In genomic region chr1:67211589-67212563, GRCh38 we compare ENCODE assay signal across 1 cellular context.
TF ChIP-seq lines count a peak whose summit lies in the region.

No MANE protein-coding gene starts in this region.

TF ChIP-seq in GM12878, 131 proteins besides CTCF, POLR2A, EP300 and RAD21 (continued from another document):
- TF ChIP-seq, protein P1, sequence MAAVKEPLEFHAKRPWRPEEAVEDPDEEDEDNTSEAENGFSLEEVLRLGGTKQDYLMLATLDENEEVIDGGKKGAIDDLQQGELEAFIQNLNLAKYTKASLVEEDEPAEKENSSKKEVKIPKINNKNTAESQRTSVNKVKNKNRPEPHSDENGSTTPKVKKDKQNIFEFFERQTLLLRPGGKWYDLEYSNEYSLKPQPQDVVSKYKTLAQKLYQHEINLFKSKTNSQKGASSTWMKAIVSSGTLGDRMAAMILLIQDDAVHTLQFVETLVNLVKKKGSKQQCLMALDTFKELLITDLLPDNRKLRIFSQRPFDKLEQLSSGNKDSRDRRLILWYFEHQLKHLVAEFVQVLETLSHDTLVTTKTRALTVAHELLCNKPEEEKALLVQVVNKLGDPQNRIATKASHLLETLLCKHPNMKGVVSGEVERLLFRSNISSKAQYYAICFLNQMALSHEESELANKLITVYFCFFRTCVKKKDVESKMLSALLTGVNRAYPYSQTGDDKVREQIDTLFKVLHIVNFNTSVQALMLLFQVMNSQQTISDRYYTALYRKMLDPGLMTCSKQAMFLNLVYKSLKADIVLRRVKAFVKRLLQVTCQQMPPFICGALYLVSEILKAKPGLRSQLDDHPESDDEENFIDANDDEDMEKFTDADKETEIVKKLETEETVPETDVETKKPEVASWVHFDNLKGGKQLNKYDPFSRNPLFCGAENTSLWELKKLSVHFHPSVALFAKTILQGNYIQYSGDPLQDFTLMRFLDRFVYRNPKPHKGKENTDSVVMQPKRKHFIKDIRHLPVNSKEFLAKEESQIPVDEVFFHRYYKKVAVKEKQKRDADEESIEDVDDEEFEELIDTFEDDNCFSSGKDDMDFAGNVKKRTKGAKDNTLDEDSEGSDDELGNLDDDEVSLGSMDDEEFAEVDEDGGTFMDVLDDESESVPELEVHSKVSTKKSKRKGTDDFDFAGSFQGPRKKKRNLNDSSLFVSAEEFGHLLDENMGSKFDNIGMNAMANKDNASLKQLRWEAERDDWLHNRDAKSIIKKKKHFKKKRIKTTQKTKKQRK (IDR thresholded peaks at IDR 0.05; ENCODE audit: low read depth, low read length) = no peak
- TF ChIP-seq PAX5 (IDR thresholded peaks at IDR 0.05; ENCODE audit: borderline replicate concordance, low read depth, low read length) = no peak
- TF ChIP-seq SMC3 (IDR thresholded peaks at IDR 0.05; ENCODE audit: borderline replicate concordance, low read length) = peak; percentile 67; the same call in 1 of the 2 replicates
- no peak for TF ChIP-seq YBX1 (IDR thresholded peaks at IDR 0.05)
- TF ChIP-seq, protein P2, sequence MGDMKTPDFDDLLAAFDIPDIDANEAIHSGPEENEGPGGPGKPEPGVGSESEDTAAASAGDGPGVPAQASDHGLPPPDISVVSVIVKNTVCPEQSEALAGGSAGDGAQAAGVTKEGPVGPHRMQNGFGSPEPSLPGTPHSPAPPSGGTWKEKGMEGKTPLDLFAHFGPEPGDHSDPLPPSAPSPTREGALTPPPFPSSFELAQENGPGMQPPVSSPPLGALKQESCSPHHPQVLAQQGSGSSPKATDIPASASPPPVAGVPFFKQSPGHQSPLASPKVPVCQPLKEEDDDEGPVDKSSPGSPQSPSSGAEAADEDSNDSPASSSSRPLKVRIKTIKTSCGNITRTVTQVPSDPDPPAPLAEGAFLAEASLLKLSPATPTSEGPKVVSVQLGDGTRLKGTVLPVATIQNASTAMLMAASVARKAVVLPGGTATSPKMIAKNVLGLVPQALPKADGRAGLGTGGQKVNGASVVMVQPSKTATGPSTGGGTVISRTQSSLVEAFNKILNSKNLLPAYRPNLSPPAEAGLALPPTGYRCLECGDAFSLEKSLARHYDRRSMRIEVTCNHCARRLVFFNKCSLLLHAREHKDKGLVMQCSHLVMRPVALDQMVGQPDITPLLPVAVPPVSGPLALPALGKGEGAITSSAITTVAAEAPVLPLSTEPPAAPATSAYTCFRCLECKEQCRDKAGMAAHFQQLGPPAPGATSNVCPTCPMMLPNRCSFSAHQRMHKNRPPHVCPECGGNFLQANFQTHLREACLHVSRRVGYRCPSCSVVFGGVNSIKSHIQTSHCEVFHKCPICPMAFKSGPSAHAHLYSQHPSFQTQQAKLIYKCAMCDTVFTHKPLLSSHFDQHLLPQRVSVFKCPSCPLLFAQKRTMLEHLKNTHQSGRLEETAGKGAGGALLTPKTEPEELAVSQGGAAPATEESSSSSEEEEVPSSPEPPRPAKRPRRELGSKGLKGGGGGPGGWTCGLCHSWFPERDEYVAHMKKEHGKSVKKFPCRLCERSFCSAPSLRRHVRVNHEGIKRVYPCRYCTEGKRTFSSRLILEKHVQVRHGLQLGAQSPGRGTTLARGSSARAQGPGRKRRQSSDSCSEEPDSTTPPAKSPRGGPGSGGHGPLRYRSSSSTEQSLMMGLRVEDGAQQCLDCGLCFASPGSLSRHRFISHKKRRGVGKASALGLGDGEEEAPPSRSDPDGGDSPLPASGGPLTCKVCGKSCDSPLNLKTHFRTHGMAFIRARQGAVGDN (IDR thresholded peaks at IDR 0.05) = no peak
- no peak for TF ChIP-seq RELA (IDR thresholded peaks at IDR 0.05; ENCODE audit: borderline replicate concordance, partially characterized antibody)
- TF ChIP-seq ZNF592 (IDR thresholded peaks at IDR 0.05) = no peak
- peak; percentile 38; the same call in 1 of the 2 replicates for TF ChIP-seq FOXM1 (IDR thresholded peaks at IDR 0.05; ENCODE audit: low read depth, low read length)
- no peak for TF ChIP-seq BACH1 (IDR thresholded peaks at IDR 0.05; ENCODE audit: borderline replicate concordance)
- peak; percentile 36; the same call in 1 of the 2 replicates for TF ChIP-seq NFIC (IDR thresholded peaks at IDR 0.05; ENCODE audit: low read depth, low read length)
- TF ChIP-seq, protein P3, sequence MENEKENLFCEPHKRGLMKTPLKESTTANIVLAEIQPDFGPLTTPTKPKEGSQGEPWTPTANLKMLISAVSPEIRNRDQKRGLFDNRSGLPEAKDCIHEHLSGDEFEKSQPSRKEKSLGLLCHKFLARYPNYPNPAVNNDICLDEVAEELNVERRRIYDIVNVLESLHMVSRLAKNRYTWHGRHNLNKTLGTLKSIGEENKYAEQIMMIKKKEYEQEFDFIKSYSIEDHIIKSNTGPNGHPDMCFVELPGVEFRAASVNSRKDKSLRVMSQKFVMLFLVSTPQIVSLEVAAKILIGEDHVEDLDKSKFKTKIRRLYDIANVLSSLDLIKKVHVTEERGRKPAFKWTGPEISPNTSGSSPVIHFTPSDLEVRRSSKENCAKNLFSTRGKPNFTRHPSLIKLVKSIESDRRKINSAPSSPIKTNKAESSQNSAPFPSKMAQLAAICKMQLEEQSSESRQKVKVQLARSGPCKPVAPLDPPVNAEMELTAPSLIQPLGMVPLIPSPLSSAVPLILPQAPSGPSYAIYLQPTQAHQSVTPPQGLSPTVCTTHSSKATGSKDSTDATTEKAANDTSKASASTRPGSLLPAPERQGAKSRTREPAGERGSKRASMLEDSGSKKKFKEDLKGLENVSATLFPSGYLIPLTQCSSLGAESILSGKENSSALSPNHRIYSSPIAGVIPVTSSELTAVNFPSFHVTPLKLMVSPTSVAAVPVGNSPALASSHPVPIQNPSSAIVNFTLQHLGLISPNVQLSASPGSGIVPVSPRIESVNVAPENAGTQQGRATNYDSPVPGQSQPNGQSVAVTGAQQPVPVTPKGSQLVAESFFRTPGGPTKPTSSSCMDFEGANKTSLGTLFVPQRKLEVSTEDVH (IDR thresholded peaks at IDR 0.05; ENCODE audit: low read depth, partially characterized antibody) = no peak
- no peak for TF ChIP-seq MAX (IDR thresholded peaks at IDR 0.05; ENCODE audit: low read depth, low read length)
- TF ChIP-seq E4F1 (IDR thresholded peaks at IDR 0.05; ENCODE audit: borderline replicate concordance, partially characterized antibody) = no peak
- no peak for TF ChIP-seq SRF (IDR thresholded peaks at IDR 0.05; ENCODE audit: low read depth in 2 of 2, low read length in 2 of 2)
- TF ChIP-seq BRCA1 (IDR thresholded peaks at IDR 0.05; ENCODE audit: low read depth, low read length) = no peak
TF ChIP-seq in GM12878: peak in this region for 9.
